ENCODE assay signal across 1 cellular context in genomic region chr16:4370570-4371480, GRCh38.
TF ChIP-seq lines count a peak whose summit lies in the region.

No MANE protein-coding gene starts in this region.

TF ChIP-seq in HepG2, 621 proteins besides CTCF, POLR2A, EP300 and RAD21 (continued from another document):
- TF ChIP-seq DBP (CRISPR knock-in tag; IDR thresholded peaks at IDR 0.05; ENCODE audit: not compliant biosample characterization) (peak; percentile 99), RELA (CRISPR knock-in tag; IDR thresholded peaks at IDR 0.05) (0 out of 2 replicates have a peak, but pooled peaks have one; percentile 49), SETDB1 (CRISPR knock-in tag; IDR thresholded peaks at IDR 0.05; ENCODE audit: borderline replicate concordance) (no peak), ZNF775 (CRISPR knock-in tag; IDR thresholded peaks at IDR 0.05; ENCODE audit: borderline replicate concordance) (no peak), GATA4 (IDR thresholded peaks at IDR 0.05; ENCODE audit: borderline replicate concordance, low read depth) (no peak), NFATC3 (CRISPR knock-in tag; IDR thresholded peaks at IDR 0.05) (no peak), CEBPZ (IDR thresholded peaks at IDR 0.05; ENCODE audit: low read length) (no peak), HIVEP1 (CRISPR knock-in tag; IDR thresholded peaks at IDR 0.05) (peak; percentile 52; the same call in 1 of the 2 replicates), NFRKB (IDR thresholded peaks at IDR 0.05) (no peak), ZNF841 (CRISPR knock-in tag; IDR thresholded peaks at IDR 0.05; ENCODE audit: borderline replicate concordance) (no peak), CENPX (CRISPR knock-in tag; IDR thresholded peaks at IDR 0.05) (no peak), JUND (CRISPR knock-in tag; IDR thresholded peaks at IDR 0.05) (no peak), SATB2 (CRISPR knock-in tag; IDR thresholded peaks at IDR 0.05) (no peak), CEBPB (IDR thresholded peaks at IDR 0.05; ENCODE audit: borderline replicate concordance, low read depth, low read length) (no peak), GFI1 (CRISPR knock-in tag; IDR thresholded peaks at IDR 0.05; ENCODE audit: borderline replicate concordance) (no peak), GABPB1 (CRISPR knock-in tag; IDR thresholded peaks at IDR 0.05) (peak; percentile 62; the same call in 1 of the 2 replicates), NFYB (CRISPR knock-in tag; IDR thresholded peaks at IDR 0.05) (no peak), DDIT3 (CRISPR knock-in tag; IDR thresholded peaks at IDR 0.05) (no peak), ETS1 (CRISPR knock-in tag; IDR thresholded peaks at IDR 0.05) (no peak), ZNF569 (CRISPR knock-in tag; IDR thresholded peaks at IDR 0.05; ENCODE audit: borderline replicate concordance) (no peak), ZNF44 (CRISPR knock-in tag; IDR thresholded peaks at IDR 0.05) (no peak), ZNF777 (CRISPR knock-in tag; IDR thresholded peaks at IDR 0.05) (no peak), NONO (IDR thresholded peaks at IDR 0.05) (no peak), NONO (CRISPR knock-in tag; conservative IDR thresholded peaks at IDR 0.05) (no peak), FOXK2 (IDR thresholded peaks at IDR 0.05) (no peak), PRDM10 (CRISPR knock-in tag; IDR thresholded peaks at IDR 0.05; ENCODE audit: low read depth) (peak; percentile 65), HINFP (CRISPR knock-in tag; IDR thresholded peaks at IDR 0.05; ENCODE audit: low read depth) (0 out of 2 replicates have a peak, but pooled peaks have one; percentile 7), RERE (CRISPR knock-in tag; IDR thresholded peaks at IDR 0.05; ENCODE audit: low read depth) (no peak), RBAK (CRISPR knock-in tag; IDR thresholded peaks at IDR 0.05) (no peak)
TF ChIP-seq in HepG2: peak in this region for 65.
